In the genomic region with DNA sequence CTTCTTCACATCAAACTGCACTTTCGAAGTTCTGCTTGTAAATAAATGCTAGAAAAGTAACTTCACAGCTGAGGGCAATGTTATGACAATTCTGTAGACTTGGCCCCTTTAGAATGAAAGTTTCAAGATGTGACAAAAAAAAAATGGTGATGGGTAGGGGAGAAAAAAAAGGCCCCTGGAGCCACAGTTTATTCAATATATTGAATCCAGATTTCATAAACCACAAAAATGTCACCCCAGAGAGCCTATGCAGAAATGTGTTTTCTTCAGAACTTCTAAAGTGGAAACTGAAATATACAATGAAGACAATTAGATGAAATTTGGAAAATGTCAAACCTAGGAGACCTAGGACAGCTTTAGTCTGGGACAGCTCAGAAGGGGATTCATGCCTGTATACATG, we compare ENCODE assay signal across 31 cellular contexts.
"Had no signal": no experiment of that assay in that cellular context is flagged by ENCODE, and none has a peak within 500 bp of the region (broad histone marks: within the 10 kb centered on the region; RNA-seq: fewer than 3 reads in every experiment).

No MANE protein-coding gene starts in this region.

- H3K4me1 ChIP-seq: ascending aorta, colonic mucosa had no signal

- H3K4me3 ChIP-seq: ascending aorta, cardiac muscle cell, colonic mucosa had no signal

- DNase-seq: activated CD4-positive, alpha-beta memory T cell treated with anti-CD3 and anti-CD28 coated beads, Interleukin-2, amount 10 ng/mL, durations not matched to agents 7 days and 5 days; activated CD4-positive, alpha-beta T cell treated with anti-CD3 and anti-CD28 coated beads for 1 hour; activated CD4-positive, alpha-beta T cell treated with anti-CD3 and anti-CD28 coated beads for 36 hours; activated CD4-positive, alpha-beta T cell treated with anti-CD3 and anti-CD28 coated beads for 48 hours; activated CD4-positive, alpha-beta T cell treated with anti-CD3 and anti-CD28 coated beads, Interleukin-2, amount 10 ng/mL, durations not matched to agents 7 days and 5 days; activated CD4-positive, alpha-beta T cell treated with anti-CD3 and anti-CD28 coated beads, Interleukin-2, amount 50 U/mL, for 48 hours; activated CD4-positive, CD25-positive, alpha-beta regulatory T cell; activated CD8-positive, alpha-beta memory T cell treated with anti-CD3 and anti-CD28 coated beads for 24 hours; activated CD8-positive, alpha-beta memory T cell treated with anti-CD3 and anti-CD28 coated beads, Interleukin-2, amount 10 ng/mL, durations not matched to agents 7 days and 5 days; activated CD8-positive, alpha-beta memory T cell treated with anti-CD3 and anti-CD28 coated beads, Interleukin-2, amount 50 U/mL, for 48 hours; activated CD8-positive, alpha-beta T cell treated with anti-CD3 and anti-CD28 coated beads, Interleukin-2, amount 10 ng/mL, durations not matched to agents 7 days and 5 days; activated gamma-delta T cell; activated naive CD4-positive, alpha-beta T cell treated with anti-CD3 and anti-CD28 coated beads for 36 hours; activated naive CD4-positive, alpha-beta T cell treated with anti-CD3 and anti-CD28 coated beads, Interleukin-2, amount 50 U/mL, for 16 hours; activated naive CD8-positive, alpha-beta T cell treated with anti-CD3 and anti-CD28 coated beads for 36 hours; activated T-cell treated with anti-CD3 and anti-CD28 coated beads, Interleukin-2, amount 50 U/mL, for 24 hours; activated T-cell treated with anti-CD3 and anti-CD28 coated beads, Interleukin-2, amount 50 U/mL, for 48 hours; amygdala; anterior cingulate cortex; caudate nucleus; cerebellar nuclear complex; colonic mucosa; T-helper 1 cell; T-helper 2 cell; T-helper 9 cell; WERI-Rb-1 had no signal

- H3K27me3 ChIP-seq: ascending aorta, colonic mucosa had no signal

- ATAC-seq: activated CD4-positive, alpha-beta T cell treated with anti-CD3 and anti-CD28 coated beads for 36 hours; activated CD4-positive, CD25-positive, alpha-beta regulatory T cell treated with anti-CD3 and anti-CD28 coated beads, Interleukin-2, amount 50 U/mL, for 24 hours; activated CD8-positive, alpha-beta memory T cell treated with anti-CD3 and anti-CD28 coated beads, Interleukin-2, amount 10 ng/mL, durations not matched to agents 7 days and 5 days; activated CD8-positive, alpha-beta T cell treated with anti-CD3 and anti-CD28 coated beads, Interleukin-2, amount 10 ng/mL, durations not matched to agents 7 days and 5 days; activated naive CD4-positive, alpha-beta T cell treated with anti-CD3 and anti-CD28 coated beads, Interleukin-2, amount 50 U/mL, for 72 hours; WTC11 had no signal

- H3K27ac ChIP-seq: ascending aorta, cardiac muscle cell, colonic mucosa, WERI-Rb-1 had no signal

- H3K36me3 ChIP-seq: ascending aorta, cardiac muscle cell, colonic mucosa, WERI-Rb-1 had no signal

- H3K9me3 ChIP-seq: ascending aorta, colonic mucosa had no signal
